In genomic region chr4:80037864-80038263, GRCh38 we compare ENCODE assay signal across 14 cellular contexts. TPM values are rescaled to one million over a fixed set of nuclear protein-coding genes. Genes with fewer than 3 reads are reported as not detected.
DNase-seq lines count a peak whose midpoint lies in the region; ATAC-seq, FAIRE-seq and TF ChIP-seq lines count a peak whose summit lies in the region.
"Had no signal": no experiment of that assay in that cellular context is flagged by ENCODE, and none has a peak within 500 bp of the region (broad histone marks: within the 10 kb centered on the region; RNA-seq: fewer than 3 reads in every experiment).

No MANE protein-coding gene starts in this region.

- peaks cover 27 to 43% (median 30%) of the 10 kb centered on the region in 3 donors for H3K4me1 Mint-ChIP-seq in T-cell

- 91% methylated on average over 1 of the region's 1 CpG for WGBS in hepatocyte (ENCODE audit: low lambda C conversion rate, missing lambda C conversion rate)
- 81 to 94% (median 83%) methylated on average over 1 of the region's 1 CpG for WGBS in spleen, 5 donors

- H3K4me3 ChIP-seq in hepatocyte, result no peak overlapping the region
- no peak overlapping the region for H3K4me3 ChIP-seq in spleen

- no peak for TF ChIP-seq POLR2A in spleen (IDR thresholded peaks at IDR 0.05)

- H3K36me3 ChIP-seq in hepatocyte (replicated peaks; ENCODE audit: insufficient read depth, low read depth), result no peaks in the 10 kb centered on the region
- peaks cover 0 to 23% (median 0%) of the 10 kb centered on the region in 6 donors for H3K36me3 ChIP-seq in spleen

- no peaks in the 10 kb centered on the region for H3K79me2 ChIP-seq in hepatocyte

- peak overlapping the region; percentile 3 for H3K4me2 ChIP-seq in hepatocyte

- H3K4me1 ChIP-seq in hepatocyte (ENCODE audit: insufficient read depth) (no peaks in the 10 kb centered on the region), spleen (peaks cover 16 to 40% (median 31%) of the 10 kb centered on the region in 6 donors)

- H3K27me3 ChIP-seq in hepatocyte (no peaks in the 10 kb centered on the region), spleen (replicated peaks in 1 of 7) (no peaks in the 10 kb centered on the region)

- no peak for ATAC-seq in T-cell (replicated peaks in 1 of 4)
- ATAC-seq: PC-3 had no signal

- no peaks in the 10 kb centered on the region for H3K9me3 Mint-ChIP-seq in T-cell
- H3K9me3 Mint-ChIP-seq: activated naive CD4-positive, alpha-beta T cell treated with anti-CD3 and anti-CD28 coated beads, Interleukin-2, amount 50 U/mL, for 24 hours had no signal

- H3K27ac ChIP-seq in hepatocyte (peak overlapping the region; percentile 22), spleen (peak overlapping the region in 6 of 8 donors; percentile 42 to 72 (median 66))
- H3K27ac ChIP-seq: WERI-Rb-1 had no signal

- DNase-seq in T-cell (no peak), hepatocyte (ENCODE audit: low spot score) (no peak), spleen (no peak), NCI-H1417 (lab: John Stamatoyannopoulos, UW) (no peak), foreskin melanocyte (no peak), putamen (ENCODE audit: low spot score) (no peak), D721Med (ENCODE audit: insufficient read length, low spot score) (no peak)
- DNase-seq: DMS153; kidney; PC-3; stimulated activated CD4-positive, alpha-beta T cell treated with anti-CD3 and anti-CD28 coated beads, Interleukin-4, amount 100 ng/mL, for 24 hours; WERI-Rb-1 had no signal

- no peaks in the 10 kb centered on the region for H3K9me3 ChIP-seq in hepatocyte (ENCODE audit: low read depth)
- H3K9me3 ChIP-seq in spleen, result no peaks in the 10 kb centered on the region

- POLR2A ChIA-PET in T-cell (lab: Charles Lee), result no interaction called here

- H3K27ac Mint-ChIP-seq in T-cell, result peak overlapping the region; percentile 84 to 92

- CTCF ChIA-PET in T-cell (lab: Charles Lee), result no interaction called here

- TF ChIP-seq CTCF in hepatocyte (IDR thresholded peaks at IDR 0.05; ENCODE audit: poor library complexity) (no peak), spleen (IDR thresholded peaks at IDR 0.05 in 8 of 11, conservative IDR thresholded peaks at IDR 0.05 in 3 of 11) (no peak), D721Med (IDR thresholded peaks at IDR 0.05; ENCODE audit: insufficient read depth, missing control alignments) (no peak)

- no peak overlapping the region for H2AFZ ChIP-seq in hepatocyte

- peaks cover 48% of the 10 kb centered on the region for H3K36me3 Mint-ChIP-seq in T-cell

- no peak overlapping the region for H3K4me3 Mint-ChIP-seq in T-cell
- H3K4me3 Mint-ChIP-seq: activated naive CD4-positive, alpha-beta T cell treated with anti-CD3 and anti-CD28 coated beads, Interleukin-2, amount 50 U/mL, for 24 hours had no signal

- H4K20me1 ChIP-seq in hepatocyte (ENCODE audit: insufficient read depth, poor library complexity, severe bottlenecking), result no peaks in the 10 kb centered on the region

- intact Hi-C loops in spleen (cut with DNase I; ENCODE audit: low total_unique reads), result no loop called here

- H3K9me2 ChIP-seq in hepatocyte (replicated peaks; ENCODE audit: insufficient read depth), result no peaks in the 10 kb centered on the region

- H3K27me3 Mint-ChIP-seq in T-cell, result no peaks in the 10 kb centered on the region
- H3K27me3 Mint-ChIP-seq: activated naive CD4-positive, alpha-beta T cell treated with anti-CD3 and anti-CD28 coated beads, Interleukin-2, amount 50 U/mL, for 24 hours had no signal

- FAIRE-seq in G401.6 (lab: Jason Lieb, UNC) (peak; percentile 48), D721Med (lab: Jason Lieb, UNC) (no peak)
- FAIRE-seq: kidney had no signal

RNA-seq across cellular contexts. Expression of gene ANTXR2, which starts 35.2 kb away (rescaled TPM):
- total RNA-seq in T-cell, result 10 to 100 TPM; 45.1 to 64.3 (median 48.2) TPM
- 41.8 and 46.5 TPM in 2 replicates for total RNA-seq in hepatocyte
- polyA plus RNA-seq in hepatocyte, result 25.2 and 30.7 TPM in 2 replicates
- total RNA-seq in spleen, result 10 to 100 TPM; 30.9 to 56.3 (median 43.3) TPM
- 1 to 10 TPM; 3.7 to 5.8 (median 5.1) TPM for polyA plus RNA-seq in spleen
